ENCODE assay signal across 15 cellular contexts in the genomic region with DNA sequence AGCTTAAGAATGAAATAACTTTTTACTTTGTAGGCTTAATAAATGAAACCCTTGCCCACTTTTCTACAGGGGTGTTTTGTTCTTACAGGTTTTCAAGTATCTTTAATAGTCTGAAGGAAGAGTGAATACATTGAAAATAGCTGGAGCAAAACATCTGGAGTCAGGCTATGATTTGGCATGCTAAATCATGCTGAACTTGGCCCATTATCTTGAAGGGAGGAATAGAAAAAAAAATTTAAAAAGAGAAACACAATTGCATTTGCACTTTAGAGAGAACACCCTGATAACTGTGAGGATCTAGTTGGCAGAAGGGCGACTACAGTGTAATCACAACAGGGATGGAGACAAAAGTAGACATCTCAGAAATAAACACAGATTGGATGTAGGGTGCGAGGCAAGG. TPM values are rescaled to one million over a fixed set of nuclear protein-coding genes. Genes with fewer than 3 reads are reported as not detected.
DNase-seq lines count a peak whose midpoint lies in the region; ATAC-seq and TF ChIP-seq lines count a peak whose summit lies in the region.
"Had no signal": no experiment of that assay in that cellular context is flagged by ENCODE, and none has a peak within 500 bp of the region (broad histone marks: within the 10 kb centered on the region; RNA-seq: fewer than 3 reads in every experiment).

No MANE protein-coding gene starts in this region.

- CTCF ChIA-PET in CD4-positive, alpha-beta memory T cell (lab: Charles Lee; ENCODE audit: partially characterized antibody): interaction anchor here (1.5 to 1.7 kb wide), 2 partner anchors 11 to 66 kb away, joined by 3 read pairs; no protein-coding TSS in a partner anchor

- H3K36me3 ChIP-seq in CD4-positive, alpha-beta memory T cell (ENCODE audit: insufficient read depth, low read length): peaks cover 5% of the 10 kb centered on the region
- H3K36me3 ChIP-seq in psoas muscle (ENCODE audit: insufficient read depth in 1 of 2, low read depth in 1 of 2): peaks cover 4 to 9% of the 10 kb centered on the region in 2 donors

- no peak for DNase-seq in CD4-positive, alpha-beta memory T cell
- DNase-seq in DMS79 treated with DMSO at 0.1 percent for 48 hours (lab: John Stamatoyannopoulos, UW) (peak; percentile 29), psoas muscle (no peak), NCI-H2227 treated with DMSO at 0.1 percent for 48 hours (lab: John Stamatoyannopoulos, UW) (no peak), NCI-H510A (lab: John Stamatoyannopoulos, UW) (no peak)
- DNase-seq in activated naive CD8-positive, alpha-beta T cell treated with anti-CD3 and anti-CD28 coated beads, Interleukin-2, amount 50 U/mL, for 24 hours: no peak
- DNase-seq in natural killer cell treated with Interleukin-12 subunit alpha and Interleukin-12 subunit beta and Interleukin-15 and Interleukin-18, amount 100 ng/mL, for 72 hours (ENCODE audit: low spot score): no peak
- DNase-seq: activated CD4-positive, alpha-beta T cell treated with anti-CD3 and anti-CD28 coated beads for 4 hours; gastrocnemius medialis; H7; NCI-H1048; stimulated activated naive CD4-positive, alpha-beta T cell treated with Interleukin-2 at 50 U/mL for 16 hours had no signal

- no peak overlapping the region for H3K4me3 ChIP-seq in CD4-positive, alpha-beta memory T cell (ENCODE audit: low read length in 2 of 2)
- no peak overlapping the region for H3K4me3 ChIP-seq in psoas muscle
- H3K4me3 ChIP-seq: gastrocnemius medialis, skin epidermis had no signal

- no peak for TF ChIP-seq CTCF in psoas muscle (IDR thresholded peaks at IDR 0.05)

- no peak overlapping the region for H3K27ac ChIP-seq in CD4-positive, alpha-beta memory T cell (ENCODE audit: low read depth, low read length)
- no peak overlapping the region for H3K27ac ChIP-seq in psoas muscle

- peaks cover 28 to 39% (median 34%) of the 10 kb centered on the region in 4 donors for H3K4me1 Mint-ChIP-seq in CD4-positive, alpha-beta memory T cell
- H3K4me1 Mint-ChIP-seq in activated naive CD8-positive, alpha-beta T cell treated with anti-CD3 and anti-CD28 coated beads, Interleukin-2, amount 50 U/mL, for 24 hours: peaks cover 38% of the 10 kb centered on the region
- peaks cover 34 to 35% of the 10 kb centered on the region in 2 donors for H3K4me1 Mint-ChIP-seq in natural killer cell treated with Interleukin-12 subunit alpha and Interleukin-12 subunit beta and Interleukin-15 and Interleukin-18, amount 100 ng/mL, for 72 hours (ENCODE audit: low read depth in 2 of 2)

- no peaks in the 10 kb centered on the region for H3K9me3 ChIP-seq in CD4-positive, alpha-beta memory T cell (ENCODE audit: control insufficient read depth in 1 of 2, low read length in 2 of 2)
- H3K9me3 ChIP-seq in psoas muscle: no peaks in the 10 kb centered on the region
- H3K9me3 ChIP-seq: gastrocnemius medialis had no signal

- peak overlapping the region in 6 of 7 donors; percentile 60 to 88 (median 84) for H3K27ac Mint-ChIP-seq in CD4-positive, alpha-beta memory T cell
- H3K27ac Mint-ChIP-seq in activated naive CD8-positive, alpha-beta T cell treated with anti-CD3 and anti-CD28 coated beads, Interleukin-2, amount 50 U/mL, for 24 hours: peak overlapping the region; percentile 55
- peak overlapping the region; percentile 0 to 73 for H3K27ac Mint-ChIP-seq in natural killer cell treated with Interleukin-12 subunit alpha and Interleukin-12 subunit beta and Interleukin-15 and Interleukin-18, amount 100 ng/mL, for 72 hours

- peaks cover 0 to 2% (median 0%) of the 10 kb centered on the region in 8 donors for H3K9me3 Mint-ChIP-seq in CD4-positive, alpha-beta memory T cell
- no peaks in the 10 kb centered on the region for H3K9me3 Mint-ChIP-seq in activated naive CD8-positive, alpha-beta T cell treated with anti-CD3 and anti-CD28 coated beads, Interleukin-2, amount 50 U/mL, for 24 hours
- no peaks in the 10 kb centered on the region for H3K9me3 Mint-ChIP-seq in natural killer cell treated with Interleukin-12 subunit alpha and Interleukin-12 subunit beta and Interleukin-15 and Interleukin-18, amount 100 ng/mL, for 72 hours
- H3K9me3 Mint-ChIP-seq: central memory CD8-positive, alpha-beta T cell had no signal

- no peaks in the 10 kb centered on the region for H3K27me3 ChIP-seq in CD4-positive, alpha-beta memory T cell (ENCODE audit: insufficient read depth, low read length)
- H3K27me3 ChIP-seq in psoas muscle (ENCODE audit: insufficient read depth in 3 of 3, low read length in 2 of 3): no peaks in the 10 kb centered on the region
- H3K27me3 ChIP-seq: gastrocnemius medialis had no signal

- ATAC-seq in activated naive CD8-positive, alpha-beta T cell treated with anti-CD3 and anti-CD28 coated beads, Interleukin-2, amount 50 U/mL, for 24 hours: no peak
- ATAC-seq in natural killer cell treated with Interleukin-12 subunit alpha and Interleukin-12 subunit beta and Interleukin-15 and Interleukin-18, amount 100 ng/mL, for 72 hours: no peak
- no peak for ATAC-seq in psoas muscle
- no peak for ATAC-seq in HG02623 (IDR thresholded peaks at IDR 0.05; ENCODE audit: unreplicated experiment)
- ATAC-seq: gastrocnemius medialis had no signal

- H3K4me3 Mint-ChIP-seq in CD4-positive, alpha-beta memory T cell: peak overlapping the region in 4 of 8 donors; percentile 32 to 50 (median 36)
- H3K4me3 Mint-ChIP-seq in activated naive CD8-positive, alpha-beta T cell treated with anti-CD3 and anti-CD28 coated beads, Interleukin-2, amount 50 U/mL, for 24 hours: no peak overlapping the region
- peak overlapping the region; percentile 46 for H3K4me3 Mint-ChIP-seq in natural killer cell treated with Interleukin-12 subunit alpha and Interleukin-12 subunit beta and Interleukin-15 and Interleukin-18, amount 100 ng/mL, for 72 hours
- H3K4me3 Mint-ChIP-seq: central memory CD8-positive, alpha-beta T cell had no signal

- intact Hi-C loops in CD4-positive, alpha-beta memory T cell (cut with micrococcal nuclease): loop anchor here (5.0 kb wide), 1 partner anchor 34 kb away; the partner anchor contains the start of gene ZNF774
- intact Hi-C loops in psoas muscle (cut with DNase I): loop anchor here in 1 of 2 donors (5.0 kb wide), 1 partner anchor 36 kb away; no protein-coding TSS in a partner anchor

- 54 to 61% (median 56%) methylated on average over 2 of the region's 2 CpGs for whole genome bisulfite sequencing in psoas muscle, 3 donors

- H3K36me3 Mint-ChIP-seq in CD4-positive, alpha-beta memory T cell: peaks cover 11 to 17% of the 10 kb centered on the region in 2 donors
- peaks cover 20% of the 10 kb centered on the region for H3K36me3 Mint-ChIP-seq in activated naive CD8-positive, alpha-beta T cell treated with anti-CD3 and anti-CD28 coated beads, Interleukin-2, amount 50 U/mL, for 24 hours (ENCODE audit: low read depth)
- H3K36me3 Mint-ChIP-seq in natural killer cell treated with Interleukin-12 subunit alpha and Interleukin-12 subunit beta and Interleukin-15 and Interleukin-18, amount 100 ng/mL, for 72 hours: peaks cover 25% of the 10 kb centered on the region

- no peaks in the 10 kb centered on the region for H3K27me3 Mint-ChIP-seq in CD4-positive, alpha-beta memory T cell
- H3K27me3 Mint-ChIP-seq in activated naive CD8-positive, alpha-beta T cell treated with anti-CD3 and anti-CD28 coated beads, Interleukin-2, amount 50 U/mL, for 24 hours: no peaks in the 10 kb centered on the region
- no peaks in the 10 kb centered on the region for H3K27me3 Mint-ChIP-seq in natural killer cell treated with Interleukin-12 subunit alpha and Interleukin-12 subunit beta and Interleukin-15 and Interleukin-18, amount 100 ng/mL, for 72 hours
- H3K27me3 Mint-ChIP-seq: central memory CD8-positive, alpha-beta T cell had no signal

- peaks cover 28% of the 10 kb centered on the region for H3K4me1 ChIP-seq in CD4-positive, alpha-beta memory T cell (ENCODE audit: insufficient read depth, low read length)
- peaks cover 23% of the 10 kb centered on the region for H3K4me1 ChIP-seq in psoas muscle

- POLR2A ChIA-PET in CD4-positive, alpha-beta memory T cell (lab: Charles Lee; ENCODE audit: partially characterized antibody): interaction anchor here (0.8 to 4.1 kb wide), 2 partner anchors 10 to 34 kb away, joined by 4 to 70 read pairs; partner anchors contain the start of gene ZNF774

RNA-seq across cellular contexts. Expression of gene IQGAP1, which starts 1.8 kb away (rescaled TPM):
- total RNA-seq in CD4-positive, alpha-beta memory T cell: 100 to 1,000 TPM; 128 to 132 TPM
- polyA plus RNA-seq in CD4-positive, alpha-beta memory T cell: 100 to 1,000 TPM in 1 of 2 donors, 10 to 100 TPM in 1; 86.1 to 121 TPM
- 100 to 1,000 TPM; 222 to 382 TPM for total RNA-seq in natural killer cell treated with Interleukin-12 subunit alpha and Interleukin-12 subunit beta and Interleukin-15 and Interleukin-18, amount 100 ng/mL, for 72 hours
- 10 to 100 TPM; 39.7 to 72.2 (median 50.6) TPM for total RNA-seq in psoas muscle
- 10 to 100 TPM; 31.1 to 58.7 (median 37.7) TPM for polyA plus RNA-seq in psoas muscle

RNA-seq across cellular contexts. Expression of gene ZNF774, which starts 34.1 kb away (rescaled TPM):
- total RNA-seq in CD4-positive, alpha-beta memory T cell: under 1 TPM; 0.78 to 0.81 TPM
- polyA plus RNA-seq in CD4-positive, alpha-beta memory T cell: not detected
- total RNA-seq in natural killer cell treated with Interleukin-12 subunit alpha and Interleukin-12 subunit beta and Interleukin-15 and Interleukin-18, amount 100 ng/mL, for 72 hours: 1 to 10 TPM; 1.3 to 1.4 TPM
- 10 to 100 TPM in 2 of 4 donors, 1 to 10 TPM in 2; 7.6 to 19.6 (median 11.8) TPM for total RNA-seq in psoas muscle
- polyA plus RNA-seq in psoas muscle: 1 to 10 TPM; 2.8 to 7.9 (median 4.3) TPM
